In the genomic region with DNA sequence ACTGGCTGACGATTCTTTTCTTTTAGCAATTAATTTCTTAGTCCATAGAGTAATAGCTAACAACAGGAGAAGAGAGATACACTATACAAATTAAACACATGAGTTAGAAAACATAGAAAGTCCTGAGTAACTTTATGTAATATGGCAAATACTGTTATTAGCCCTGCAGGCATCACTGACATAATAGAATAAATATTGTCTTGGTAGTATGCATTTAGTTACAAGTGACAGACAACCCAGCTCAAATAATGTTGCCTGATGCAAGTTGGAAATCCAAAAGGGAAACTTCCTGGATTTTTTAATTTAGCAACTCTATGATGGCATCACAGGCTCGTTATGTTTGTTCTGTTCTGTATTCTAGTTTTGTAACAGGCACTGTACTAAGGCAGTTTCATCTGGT, we compare ENCODE assay signal across 20 cellular contexts.
A peak's percentile ranks its signal among the peaks of the same experiment; 100 is the strongest.
DNase-seq lines count a peak whose midpoint lies in the region; ATAC-seq, FAIRE-seq and TF ChIP-seq lines count a peak whose summit lies in the region.
"Had no signal": no experiment of that assay in that cellular context is flagged by ENCODE, and none has a peak within 500 bp of the region (broad histone marks: within the 10 kb centered on the region; RNA-seq: fewer than 3 reads in every experiment).

No MANE protein-coding gene starts in this region.

- H3K36me3 ChIP-seq in MM.1S (replicated peaks; ENCODE audit: insufficient read depth, low read length) (no peaks in the 10 kb centered on the region), PC-3 (ENCODE audit: low read depth, low read length) (no peaks in the 10 kb centered on the region), bronchial epithelial cell (ENCODE audit: control insufficient read depth, insufficient read depth, low read length) (no peaks in the 10 kb centered on the region)

- H3K9me2 ChIP-seq in MM.1S (replicated peaks; ENCODE audit: insufficient read depth, low read length) = no peaks in the 10 kb centered on the region
- no peaks in the 10 kb centered on the region for H3K9me2 ChIP-seq in PC-3 (replicated peaks; ENCODE audit: low read length)

- POLR2A ChIA-PET in PC-3 (lab: Charles Lee; ENCODE audit: unreplicated experiment) = interaction anchor here (0.6 to 1.1 kb wide), 6 partner anchors 34 to 1908 kb away, joined by 3 to 9 read pairs (median 4); a partner anchor contains a TSS
- POLR2A ChIA-PET in activated CD8-positive, alpha-beta T cell treated with anti-CD3 and anti-CD28 coated beads for 36 hours (lab: Charles Lee) = no interaction called here

- H3K4me1 Mint-ChIP-seq in activated CD8-positive, alpha-beta T cell treated with anti-CD3 and anti-CD28 coated beads for 36 hours (ENCODE audit: low read depth) = no peaks in the 10 kb centered on the region
- H3K4me1 Mint-ChIP-seq: CD4-positive, alpha-beta memory T cell had no signal

- no TSS peak for BruUV-seq in PC-3 (replicated peaks; lab: Mats Ljungman, UMichigan)

- no peaks in the 10 kb centered on the region for H3K27me3 Mint-ChIP-seq in activated CD8-positive, alpha-beta T cell treated with anti-CD3 and anti-CD28 coated beads for 36 hours
- H3K27me3 Mint-ChIP-seq: CD4-positive, alpha-beta memory T cell had no signal

- H3K27ac Mint-ChIP-seq in activated CD8-positive, alpha-beta T cell treated with anti-CD3 and anti-CD28 coated beads for 36 hours = no peak overlapping the region
- H3K27ac Mint-ChIP-seq: CD4-positive, alpha-beta memory T cell had no signal

- H3K27me3 ChIP-seq in MM.1S (replicated peaks; ENCODE audit: insufficient read depth, low read length) (no peaks in the 10 kb centered on the region), PC-3 (ENCODE audit: low read length) (no peaks in the 10 kb centered on the region), bronchial epithelial cell (ENCODE audit: control insufficient read depth, insufficient read depth, low read length) (no peaks in the 10 kb centered on the region)

- peaks cover 7% of the 10 kb centered on the region for H3K9me3 Mint-ChIP-seq in activated CD8-positive, alpha-beta T cell treated with anti-CD3 and anti-CD28 coated beads for 36 hours

- no peaks in the 10 kb centered on the region for H3K36me3 Mint-ChIP-seq in activated CD8-positive, alpha-beta T cell treated with anti-CD3 and anti-CD28 coated beads for 36 hours (ENCODE audit: low read depth)
- H3K36me3 Mint-ChIP-seq: CD4-positive, alpha-beta memory T cell had no signal

- H3K27ac ChIP-seq in 22Rv1 (peak overlapping the region; percentile 80), MM.1S (ENCODE audit: low read length) (no peak overlapping the region), PC-3 (ENCODE audit: low read length) (peak overlapping the region; percentile 31)
- H3K27ac ChIP-seq: GM23248 had no signal

- no peak overlapping the region for H3K4me3 ChIP-seq in MM.1S (ENCODE audit: low read length)
- H3K4me3 ChIP-seq in PC-3 (ENCODE audit: low read length) = no peak overlapping the region
- H3K4me3 ChIP-seq in bronchial epithelial cell (ENCODE audit: low read depth, low read length) = no peak overlapping the region
- H3K4me3 ChIP-seq: GM23248 had no signal

- H2AFZ ChIP-seq in MM.1S (ENCODE audit: low read length) (no peak overlapping the region), PC-3 (ENCODE audit: low read length) (no peak overlapping the region)

- H3K4me3 Mint-ChIP-seq in activated CD8-positive, alpha-beta T cell treated with anti-CD3 and anti-CD28 coated beads for 36 hours = no peak overlapping the region
- H3K4me3 Mint-ChIP-seq: CD4-positive, alpha-beta memory T cell had no signal

- H3K4me2 ChIP-seq in MM.1S (ENCODE audit: low read depth, low read length) = peak overlapping the region; percentile 6; the same call in 1 of the 2 replicates
- H3K4me2 ChIP-seq in PC-3 (ENCODE audit: low read length) = peak overlapping the region; percentile 4

- DNase-seq in MM.1S = no peak
- peak; percentile 96 for DNase-seq in PC-3
- peak; percentile 26 for DNase-seq in bronchial epithelial cell (ENCODE audit: low read depth)
- no peak for DNase-seq in activated CD8-positive, alpha-beta T cell treated with anti-CD3 and anti-CD28 coated beads for 36 hours
- DNase-seq in activated T-cell treated with anti-CD3 and anti-CD28 coated beads for 4 hours = no peak
- DNase-seq: C1 segment of cervical spinal cord; Calu3; CD4-positive, alpha-beta memory T cell; COR-L47; DMS53; DMS79 treated with DMSO at 0.1 percent for 48 hours; GF-D8; GM23248; H7; HCEC 1CT had no signal

- no peak overlapping the region for H3K9ac ChIP-seq in MM.1S (ENCODE audit: low read length)
- no peak overlapping the region for H3K9ac ChIP-seq in PC-3 (ENCODE audit: low read length)
- H3K9ac ChIP-seq: GM23248 had no signal

- ATAC-seq in PC-3 (peak; percentile 95), HG03439 (IDR thresholded peaks at IDR 0.05; ENCODE audit: unreplicated experiment) (no peak), HG03039 (IDR thresholded peaks at IDR 0.05; ENCODE audit: unreplicated experiment) (no peak)
- no peak for ATAC-seq in activated CD8-positive, alpha-beta T cell treated with anti-CD3 and anti-CD28 coated beads for 36 hours

- FAIRE-seq in bronchial epithelial cell (lab: Jason Lieb, UNC) = no peak
- FAIRE-seq: GM12892, H1 had no signal

- TF ChIP-seq CTCF in 22Rv1 (IDR thresholded peaks at IDR 0.05) (no peak), MM.1S (IDR thresholded peaks at IDR 0.05; ENCODE audit: low read length) (no peak), PC-3 (conservative IDR thresholded peaks at IDR 0.05; ENCODE audit: low read depth, low read length) (no peak), bronchial epithelial cell (IDR thresholded peaks at IDR 0.05; ENCODE audit: insufficient read depth, low read length, severe bottlenecking) (no peak)
- TF ChIP-seq CTCF in activated CD8-positive, alpha-beta T cell treated with anti-CD3 and anti-CD28 coated beads for 36 hours (IDR thresholded peaks at IDR 0.05) = no peak

- H3F3A ChIP-seq in MM.1S (ENCODE audit: insufficient read depth, low read length) (peaks cover 6% of the 10 kb centered on the region; the same call in 1 of the 2 replicates), PC-3 (ENCODE audit: low read length, unreplicated experiment) (peaks cover 4% of the 10 kb centered on the region)

- no peaks in the 10 kb centered on the region for H3K79me2 ChIP-seq in MM.1S (ENCODE audit: low read length)
- no peaks in the 10 kb centered on the region for H3K79me2 ChIP-seq in PC-3 (ENCODE audit: low read length)

- H4K20me1 ChIP-seq in MM.1S (ENCODE audit: insufficient read depth, low read length) (no peaks in the 10 kb centered on the region), PC-3 (ENCODE audit: low read length) (no peaks in the 10 kb centered on the region)

- CTCF ChIA-PET in PC-3 (lab: Charles Lee) = interaction anchor here (0.5 to 1.1 kb wide), 8 partner anchors 23 to 95 kb away, joined by 3 to 7 read pairs (median 4); a partner anchor contains a TSS
- CTCF ChIA-PET in activated CD8-positive, alpha-beta T cell treated with anti-CD3 and anti-CD28 coated beads for 36 hours (lab: Charles Lee) = no interaction called here

- intact Hi-C loops in PC-3 (cut with micrococcal nuclease) = loop anchor here (1.0 kb wide), 5 partner anchors 34 to 95 kb away; a partner anchor contains a TSS
- intact Hi-C loops in activated CD8-positive, alpha-beta T cell treated with anti-CD3 and anti-CD28 coated beads for 36 hours (cut with micrococcal nuclease) = no loop called here

- H3K9me3 ChIP-seq in MM.1S (replicated peaks; ENCODE audit: insufficient read depth, low read length) (no peaks in the 10 kb centered on the region), PC-3 (ENCODE audit: low read length) (no peaks in the 10 kb centered on the region)

- peaks cover 32% of the 10 kb centered on the region for H3K4me1 ChIP-seq in MM.1S (ENCODE audit: low read length)
- peaks cover 20% of the 10 kb centered on the region for H3K4me1 ChIP-seq in PC-3 (ENCODE audit: insufficient read depth, low read length)

Comparison
In these comparisons a context has a peak if more than half of its experiments do, and no peak if none do; other contexts are left out.
1. DNase-seq: peak in PC-3 (single experiment) and bronchial epithelial cell (single experiment); none in MM.1S (single experiment), activated CD8-positive, alpha-beta T cell treated with anti-CD3 and anti-CD28 coated beads for 36 hours (single experiment) and activated T-cell treated with anti-CD3 and anti-CD28 coated beads for 4 hours (single experiment).